ENCODE assay signal across 11 cellular contexts in genomic region chr17:3894188-3894587, GRCh38. TPM values are rescaled to one million over a fixed set of nuclear protein-coding genes. Genes with fewer than 3 reads are reported as not detected.
DNase-seq lines count a peak whose midpoint lies in the region; ATAC-seq and TF ChIP-seq lines count a peak whose summit lies in the region.
"Had no signal": no experiment of that assay in that cellular context is flagged by ENCODE, and none has a peak within 500 bp of the region (broad histone marks: within the 10 kb centered on the region; RNA-seq: fewer than 3 reads in every experiment).

No MANE protein-coding gene starts in this region.

- ATAC-seq in HG03378 (IDR thresholded peaks at IDR 0.05; ENCODE audit: unreplicated experiment) = no peak

- no peak overlapping the region for H3K27ac Mint-ChIP-seq in activated naive CD4-positive, alpha-beta T cell treated with anti-CD3 and anti-CD28 coated beads, Interleukin-2, amount 50 U/mL, for 24 hours
- no peak overlapping the region for H3K27ac Mint-ChIP-seq in mesothelial cell of epicardium

- H3K9me3 Mint-ChIP-seq in activated naive CD4-positive, alpha-beta T cell treated with anti-CD3 and anti-CD28 coated beads, Interleukin-2, amount 50 U/mL, for 24 hours = no peaks in the 10 kb centered on the region
- H3K9me3 Mint-ChIP-seq in mesothelial cell of epicardium = no peaks in the 10 kb centered on the region

- no peak overlapping the region for H3K4me3 ChIP-seq in adrenal gland
- H3K4me3 ChIP-seq in thyroid gland (replicated peaks in 1 of 3) = no peak overlapping the region

- H3K36me3 Mint-ChIP-seq in activated naive CD4-positive, alpha-beta T cell treated with anti-CD3 and anti-CD28 coated beads, Interleukin-2, amount 50 U/mL, for 24 hours = no peaks in the 10 kb centered on the region
- H3K36me3 Mint-ChIP-seq in mesothelial cell of epicardium = no peaks in the 10 kb centered on the region

- H3K27ac ChIP-seq in adrenal gland (peak overlapping the region; percentile 42 to 91 (median 91)), thyroid gland (peak overlapping the region; percentile 83 to 93 (median 89))
- H3K27ac ChIP-seq: KMS-11 had no signal

- H3K27me3 Mint-ChIP-seq in activated naive CD4-positive, alpha-beta T cell treated with anti-CD3 and anti-CD28 coated beads, Interleukin-2, amount 50 U/mL, for 24 hours = no peaks in the 10 kb centered on the region
- H3K27me3 Mint-ChIP-seq in mesothelial cell of epicardium (ENCODE audit: low read depth) = peaks cover 22% of the 10 kb centered on the region

- no peak for DNase-seq in activated naive CD4-positive, alpha-beta T cell treated with anti-CD3 and anti-CD28 coated beads, Interleukin-2, amount 50 U/mL, for 16 hours
- no peak for DNase-seq in adrenal gland
- no peak for DNase-seq in mesothelial cell of epicardium (ENCODE audit: low spot score in 2 of 2, unreplicated experiment in 2 of 2)
- DNase-seq in thyroid gland = no peak
- DNase-seq in germinal center (ENCODE audit: low spot score) = no peak
- no peak for DNase-seq in stimulated activated naive CD4-positive, alpha-beta T cell (lab: John Stamatoyannopoulos, UW)
- DNase-seq: mesendoderm, NCI-H446 treated with DMSO at 0.1 percent for 48 hours had no signal

- no peaks in the 10 kb centered on the region for H3K36me3 ChIP-seq in adrenal gland (replicated peaks in 1 of 2)
- no peaks in the 10 kb centered on the region for H3K36me3 ChIP-seq in thyroid gland

- TF ChIP-seq POLR2A in adrenal gland (IDR thresholded peaks at IDR 0.05) (no peak), thyroid gland (IDR thresholded peaks at IDR 0.05) (no peak)

- intact Hi-C loops in adrenal gland (cut with DNase I) = no loop called here
- intact Hi-C loops in thyroid gland (cut with DNase I) = no loop called here

- no peak for TF ChIP-seq CTCF in adrenal gland (IDR thresholded peaks at IDR 0.05)
- no peak for TF ChIP-seq CTCF in mesothelial cell of epicardium (IDR thresholded peaks at IDR 0.05; ENCODE audit: unreplicated experiment)
- TF ChIP-seq CTCF in thyroid gland (IDR thresholded peaks at IDR 0.05) = no peak

- H3K9me3 ChIP-seq in adrenal gland (replicated peaks in 1 of 3) (no peaks in the 10 kb centered on the region), thyroid gland (no peaks in the 10 kb centered on the region)

- H3K4me1 ChIP-seq in adrenal gland (replicated peaks in 1 of 2) (peaks cover 58 to 62% of the 10 kb centered on the region in 2 donors), thyroid gland (peaks cover 54 to 62% of the 10 kb centered on the region in 2 donors)

- H3K4me1 Mint-ChIP-seq in activated naive CD4-positive, alpha-beta T cell treated with anti-CD3 and anti-CD28 coated beads, Interleukin-2, amount 50 U/mL, for 24 hours = peaks cover 25% of the 10 kb centered on the region
- H3K4me1 Mint-ChIP-seq in mesothelial cell of epicardium = peaks cover 29% of the 10 kb centered on the region

- H3K4me3 Mint-ChIP-seq in activated naive CD4-positive, alpha-beta T cell treated with anti-CD3 and anti-CD28 coated beads, Interleukin-2, amount 50 U/mL, for 24 hours = peak overlapping the region; percentile 85
- H3K4me3 Mint-ChIP-seq in mesothelial cell of epicardium = peak overlapping the region; percentile 70

- 63 to 84% (median 83%) methylated on average over 5 of the region's 5 CpGs for WGBS in adrenal gland, 4 donors
- WGBS in thyroid gland, 2 donors = 76 to 90% methylated on average over 5 of the region's 5 CpGs

- H3K27me3 ChIP-seq in adrenal gland = no peaks in the 10 kb centered on the region
- H3K27me3 ChIP-seq in thyroid gland = no peaks in the 10 kb centered on the region

RNA-seq across cellular contexts. Expression of gene CAMKK1, which starts 1.3 kb away (rescaled TPM):
- 10 to 100 TPM in 6 of 8 donors, 1 to 10 TPM in 2; 6.0 to 17.9 (median 10.8) TPM for total RNA-seq in adrenal gland
- 10 to 100 TPM in 2 of 3 donors, 1 to 10 TPM in 1; 6.9 to 28.2 (median 10.6) TPM for polyA plus RNA-seq in adrenal gland
- total RNA-seq in mesothelial cell of epicardium = 3.8 to 4.3 TPM (median 4.3 TPM) in 3 replicates
- total RNA-seq in thyroid gland = 10 to 100 TPM in 1 of 4 donors, 1 to 10 TPM in 3; 5.9 to 10.1 (median 7.9) TPM

RNA-seq across cellular contexts. Expression of gene P2RX1, which starts 22.1 kb away (rescaled TPM):
- total RNA-seq in adrenal gland (1 to 10 TPM in 4 of 8 donors, under 1 TPM in 4; 0.42 to 2.1 (median 0.92) TPM), mesothelial cell of epicardium (0.16 to 0.22 TPM (median 0.18 TPM) in 3 replicates), thyroid gland (under 1 TPM in 3 of 4 donors, not detected in 1; 0.11 to 0.54 (median 0.21) TPM)
- polyA plus RNA-seq in adrenal gland = 1 to 10 TPM in 2 of 3 donors, under 1 TPM in 1; 0.59 to 8.6 (median 3.3) TPM

RNA-seq across cellular contexts. Expression of gene NCBP3, which starts 48.1 kb away (rescaled TPM):
- total RNA-seq in adrenal gland (10 to 100 TPM; 11.0 to 30.3 (median 21.5) TPM), mesothelial cell of epicardium (88.8 to 97.0 TPM (median 91.4 TPM) in 3 replicates), thyroid gland (100 to 1,000 TPM in 1 of 4 donors, 10 to 100 TPM in 3; 28.4 to 265 (median 36.1) TPM)
- polyA plus RNA-seq in adrenal gland = 10 to 100 TPM; 21.9 to 36.6 (median 22.8) TPM
